1 cellular context compared by ENCODE assay signal in genomic region chr1:154272217-154272998, GRCh38.
A peak's percentile ranks its signal among the peaks of the same experiment; 100 is the strongest.
TF ChIP-seq lines count a peak whose summit lies in the region.

TSS of gene HAX1 (plus strand) at chr1:154272629. CDS start at chr1:154272724, 95 bp downstream.

TF ChIP-seq in K562, 482 proteins besides CTCF, POLR2A, EP300 and RAD21 (continued from another document and continues in another):
- TF ChIP-seq PHF20 (IDR thresholded peaks at IDR 0.05; ENCODE audit: partially characterized antibody) (peak; percentile 59), LARP7 (IDR thresholded peaks at IDR 0.05) (no peak), E4F1 (CRISPR knock-in tag; IDR thresholded peaks at IDR 0.05; ENCODE audit: borderline replicate concordance) (peak; percentile 97), ZNF232 (CRISPR knock-in tag; IDR thresholded peaks at IDR 0.05) (no peak), HDAC2 (IDR thresholded peaks at IDR 0.05) (peak; percentile 89; the same call in 1 of the 2 replicates), HNRNPLL (IDR thresholded peaks at IDR 0.05; ENCODE audit: low read depth, low read length, poor library complexity, severe bottlenecking) (peak; percentile 70), CHCHD3 (CRISPR knock-in tag; IDR thresholded peaks at IDR 0.05) (no peak), MBD1 (CRISPR knock-in tag; IDR thresholded peaks at IDR 0.05) (no peak), GATA2 (CRISPR knock-in tag; IDR thresholded peaks at IDR 0.05) (no peak), AFF4 (CRISPR knock-in tag; IDR thresholded peaks at IDR 0.05) (peak; percentile 65; the same call in 1 of the 2 replicates), ZNF277 (CRISPR knock-in tag; IDR thresholded peaks at IDR 0.05; ENCODE audit: borderline replicate concordance) (no peak), BRCA1 (IDR thresholded peaks at IDR 0.05) (no peak), BRCA1 (CRISPR knock-in tag; IDR thresholded peaks at IDR 0.05) (no peak), ETS2 (tag; IDR thresholded peaks at IDR 0.05; ENCODE audit: borderline replicate concordance, poor library complexity, severe bottlenecking) (no peak), GTF2F1 (IDR thresholded peaks at IDR 0.05; ENCODE audit: low read depth, low read length) (no peak), JUND (IDR thresholded peaks at IDR 0.05; ENCODE audit: borderline replicate concordance, low read depth, low read length) (peak; percentile 54; the same call in 1 of the 2 replicates), JUND (tag; IDR thresholded peaks at IDR 0.05; ENCODE audit: borderline replicate concordance, low read depth, low read length) (peak; percentile 66; the same call in 1 of the 3 replicates), KAT2B (IDR thresholded peaks at IDR 0.05; ENCODE audit: low read depth, low read length) (no peak), CREB5 (CRISPR knock-in tag; IDR thresholded peaks at IDR 0.05) (no peak), REST (CRISPR knock-in tag; IDR thresholded peaks at IDR 0.05; ENCODE audit: low read depth) (peak; percentile 57; the same call in 1 of the 2 replicates), NCOA4 (IDR thresholded peaks at IDR 0.05; ENCODE audit: partially characterized antibody) (no peak), ARID3A (IDR thresholded peaks at IDR 0.05; ENCODE audit: borderline replicate concordance, low read depth, low read length) (peak; percentile 86), CC2D1A (IDR thresholded peaks at IDR 0.05) (peak; percentile 81), FOXK2 (conservative IDR thresholded peaks at IDR 0.05 in 1 of 2, IDR thresholded peaks at IDR 0.05 in 1 of 2; ENCODE audit: low read depth in 2 of 2) (peak in 1 of 2 experiments; percentile 17; a peak in 2 of 4 replicates), DPF2 (IDR thresholded peaks at IDR 0.05) (peak; percentile 54), BRF1 (IDR thresholded peaks at IDR 0.05; ENCODE audit: borderline replicate concordance, extremely low read depth, insufficient read length) (no peak), NKRF (IDR thresholded peaks at IDR 0.05; ENCODE audit: borderline replicate concordance) (no peak), HDAC3 (IDR thresholded peaks at IDR 0.05; ENCODE audit: borderline replicate concordance, partially characterized antibody) (no peak), PTTG1 (tag; IDR thresholded peaks at IDR 0.05; ENCODE audit: low read depth) (no peak), SREBF1 (IDR thresholded peaks at IDR 0.05; ENCODE audit: borderline replicate concordance, low read depth, low read length) (no peak), STAT5B (CRISPR knock-in tag; IDR thresholded peaks at IDR 0.05) (no peak), ZNF165 (CRISPR knock-in tag; IDR thresholded peaks at IDR 0.05; ENCODE audit: borderline replicate concordance) (no peak), ZBTB1 (CRISPR knock-in tag; IDR thresholded peaks at IDR 0.05; ENCODE audit: borderline replicate concordance, low read depth) (no peak), ZBTB2 (IDR thresholded peaks at IDR 0.05) (peak; percentile 67; the same call in 1 of the 2 replicates), RUNX1 (IDR thresholded peaks at IDR 0.05; ENCODE audit: low read depth) (no peak; the same call in 1 of the 2 replicates)
